Comparison of ENCODE assay signal across 1 cellular context in genomic region chr18:14921547-14921946, GRCh38.
TF ChIP-seq lines count a peak whose summit lies in the region.

No MANE protein-coding gene starts in this region.

TF ChIP-seq in HepG2, 621 proteins besides CTCF, POLR2A, EP300 and RAD21 (continued from another document):
- TF ChIP-seq ZHX2 (IDR thresholded peaks at IDR 0.05; ENCODE audit: low read depth) (no peak), ZHX2 (CRISPR knock-in tag; IDR thresholded peaks at IDR 0.05; ENCODE audit: borderline replicate concordance) (no peak), JUND (CRISPR knock-in tag; IDR thresholded peaks at IDR 0.05) (no peak), LBX2 (CRISPR knock-in tag; IDR thresholded peaks at IDR 0.05; ENCODE audit: borderline replicate concordance) (no peak), SKI (IDR thresholded peaks at IDR 0.05; ENCODE audit: partially characterized antibody) (no peak), PRMT3 (CRISPR knock-in tag; IDR thresholded peaks at IDR 0.05; ENCODE audit: borderline replicate concordance, low read depth) (no peak), KDM4B (CRISPR knock-in tag; IDR thresholded peaks at IDR 0.05) (no peak), ZNF431 (CRISPR knock-in tag; IDR thresholded peaks at IDR 0.05; ENCODE audit: borderline replicate concordance, low read depth) (no peak), ZBTB40 (IDR thresholded peaks at IDR 0.05) (no peak), ZBTB40 (CRISPR knock-in tag; IDR thresholded peaks at IDR 0.05) (no peak), ZNF501 (CRISPR knock-in tag; IDR thresholded peaks at IDR 0.05) (no peak)
